ENCODE assay signal across 12 cellular contexts in the genomic region with DNA sequence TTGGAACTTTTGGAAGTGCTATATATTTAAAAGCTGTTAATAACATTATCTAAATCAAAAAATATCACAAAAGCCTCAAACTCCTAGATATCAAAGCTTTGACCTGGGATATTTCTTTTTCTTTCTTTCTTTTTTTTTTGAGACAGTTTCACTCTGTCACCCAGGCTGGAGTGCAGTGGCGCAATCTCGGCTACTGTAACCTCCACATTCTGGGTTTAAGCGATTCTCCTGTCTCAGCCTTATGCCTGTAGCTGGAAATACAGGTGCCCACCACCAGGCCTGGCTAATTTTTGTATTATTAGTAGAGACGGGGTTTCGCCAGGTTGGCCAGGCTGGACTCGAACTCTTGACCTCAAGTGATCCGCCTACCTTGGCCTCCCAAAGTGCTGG. TPM values are rescaled to one million over a fixed set of nuclear protein-coding genes. Genes with fewer than 3 reads are reported as not detected.
DNase-seq lines count a peak whose midpoint lies in the region; ATAC-seq, FAIRE-seq and TF ChIP-seq lines count a peak whose summit lies in the region.
"Had no signal": no experiment of that assay in that cellular context is flagged by ENCODE, and none has a peak within 500 bp of the region (broad histone marks: within the 10 kb centered on the region; RNA-seq: fewer than 3 reads in every experiment).

No MANE protein-coding gene starts in this region.

- H3K4me1 ChIP-seq in heart left ventricle (peaks cover 6 to 99% (median 62%) of the 10 kb centered on the region in 12 donors), GM12878 (ENCODE audit: control insufficient read depth, insufficient read depth, low read length) (peaks cover 71% of the 10 kb centered on the region), lower lobe of right lung (peaks cover 95% of the 10 kb centered on the region), upper lobe of left lung (peaks cover 82 to 100% (median 87%) of the 10 kb centered on the region in 4 donors)

- TF ChIP-seq RAD21 in GM12878 (IDR thresholded peaks at IDR 0.05; ENCODE audit: insufficient read depth, low read depth, low read length): no peak

- peaks cover 100% of the 10 kb centered on the region for H3K79me2 ChIP-seq in GM12878 (ENCODE audit: control insufficient read depth, insufficient read depth, low read length)

- no peak for TF ChIP-seq EP300 in GM12878 (IDR thresholded peaks at IDR 0.05; ENCODE audit: borderline replicate concordance in 1 of 2, control insufficient read depth in 1 of 2, low read depth in 2 of 2, low read length in 2 of 2)
- TF ChIP-seq EP300 in upper lobe of left lung (IDR thresholded peaks at IDR 0.05): no peak

- H3K4me3 ChIP-seq in heart left ventricle (peak overlapping the region; percentile 12 to 61 (median 44)), GM12878 (no peak overlapping the region; the same call in 1 of the 2 replicates), lower lobe of right lung (peak overlapping the region; percentile 18), upper lobe of left lung (peak overlapping the region in 1 of 4 donors; percentile 4)
- H3K4me3 ChIP-seq: HAP-1 had no signal

- WGBS in heart left ventricle, 4 donors: 58 to 70% (median 60%) methylated on average over 7 of the region's 7 CpGs
- 36% methylated on average over 7 of the region's 7 CpGs for WGBS in GM12878 (ENCODE audit: insufficient coverage, insufficient replicate concordance, low lambda C conversion rate, missing lambda C conversion rate)
- 79% methylated on average over 7 of the region's 7 CpGs for WGBS in upper lobe of left lung, 2 donors

- CTCF ChIA-PET in GM12878 (lab: Yijun Ruan, JAX): interaction anchor here (0.5 to 8.3 kb wide), 12 partner anchors 14 to 359 kb away, joined by 3 to 73 read pairs (median 5); a partner anchor contains a TSS

- TF ChIP-seq POLR2A in heart left ventricle (IDR thresholded peaks at IDR 0.05) (no peak), GM12878 (IDR thresholded peaks at IDR 0.05; ENCODE audit: low read depth, low read length) (no peak), upper lobe of left lung (IDR thresholded peaks at IDR 0.05) (no peak)

- no peaks in the 10 kb centered on the region for H4K20me1 ChIP-seq in GM12878 (ENCODE audit: control insufficient read depth, insufficient read depth)

- no peaks in the 10 kb centered on the region for H3K9me3 ChIP-seq in heart left ventricle
- H3K9me3 ChIP-seq in GM12878 (replicated peaks; ENCODE audit: control insufficient read depth, insufficient read depth, low read length): no peaks in the 10 kb centered on the region
- H3K9me3 ChIP-seq in lower lobe of right lung: no peaks in the 10 kb centered on the region
- H3K9me3 ChIP-seq in upper lobe of left lung: no peaks in the 10 kb centered on the region
- H3K9me3 ChIP-seq: HAP-1 had no signal

- H3K27me3 ChIP-seq in heart left ventricle (no peaks in the 10 kb centered on the region), GM12878 (replicated peaks in 1 of 2; ENCODE audit: control insufficient read depth in 2 of 2, insufficient read depth in 2 of 2, low read length in 1 of 2) (no peaks in the 10 kb centered on the region), lower lobe of right lung (ENCODE audit: low read depth) (no peaks in the 10 kb centered on the region), upper lobe of left lung (no peaks in the 10 kb centered on the region)

- DNase-seq in heart left ventricle (no peak), Right ventricle myocardium superior (no peak), GM12878 (ENCODE audit: low read depth, low spot score) (no peak), lower lobe of right lung (no peak), upper lobe of left lung (no peak), EL (no peak), SW480 (ENCODE audit: low spot score) (no peak)
- DNase-seq: activated CD4-positive, alpha-beta T cell treated with anti-CD3 and anti-CD28 coated beads for 4 hours; activated naive CD8-positive, alpha-beta T cell treated with anti-CD3 and anti-CD28 coated beads, Interleukin-2, amount 50 U/mL, for 24 hours; NCI-H2227 treated with DMSO at 0.1 percent for 48 hours had no signal

- no peak for FAIRE-seq in GM12878 (lab: Jason Lieb, UNC)

- RAD21 ChIA-PET in GM12878 (lab: Charles Lee; ENCODE audit: unreplicated experiment): interaction anchor here (0.9 to 13.0 kb wide), 12 partner anchors 11 to 434 kb away, joined by 3 to 362 read pairs (median 4); a partner anchor contains a TSS

- POLR2A ChIA-PET in GM12878 (lab: Charles Lee): interaction anchor here (1.3 to 17.2 kb wide), 7 partner anchors 11 to 86 kb away, joined by 3 to 291 read pairs (median 21); a partner anchor contains a TSS

- in situ Hi-C loops in GM12878 (cut with MboI): loop anchor here (25.0 kb wide), 1 partner anchor 1671 kb away; a partner anchor contains a TSS

- H3K36me3 ChIP-seq in heart left ventricle (peaks cover 0 to 2% (median 0%) of the 10 kb centered on the region in 9 donors), GM12878 (ENCODE audit: control insufficient read depth in 2 of 2, insufficient read depth in 2 of 2, low read length in 1 of 2) (peaks cover 0 to 7% of the 10 kb centered on the region in 2 experiments; a peak in 1 of 4 replicates), lower lobe of right lung (no peaks in the 10 kb centered on the region), upper lobe of left lung (no peaks in the 10 kb centered on the region)
- H3K36me3 ChIP-seq: HAP-1 had no signal

- BruUV-seq in GM12878 (replicated peaks; lab: Mats Ljungman, UMichigan): no TSS peak

- TF ChIP-seq CTCF in heart left ventricle (IDR thresholded peaks at IDR 0.05) (no peak), GM12878 (IDR thresholded peaks at IDR 0.05 in 2 of 3, conservative IDR thresholded peaks at IDR 0.05 in 1 of 3; ENCODE audit: control insufficient read depth in 2 of 3, extremely low read depth in 1 of 3, insufficient read depth in 1 of 3, low read depth in 3 of 3, low read length in 3 of 3) (no peak), lower lobe of right lung (IDR thresholded peaks at IDR 0.05) (no peak), upper lobe of left lung (IDR thresholded peaks at IDR 0.05) (no peak)

- H3K27ac ChIP-seq in heart left ventricle (peak overlapping the region; percentile 58 to 93 (median 81)), GM12878 (ENCODE audit: control insufficient read depth, insufficient read depth) (peak overlapping the region; percentile 83), lower lobe of right lung (peak overlapping the region; percentile 71), upper lobe of left lung (peak overlapping the region; percentile 80 to 90 (median 84))

- intact Hi-C loops in heart left ventricle (cut with DNase I): loop anchor here in 4 of 10 donors (2.0 to 5.0 kb wide), 2 partner anchors 28 to 36 kb away; no protein-coding TSS in a partner anchor
- intact Hi-C loops in Right ventricle myocardium superior (cut with DNase I): no loop called here
- intact Hi-C loops in GM12878 (cut with micrococcal nuclease; ENCODE audit: unreplicated experiment): loop anchor here (2.0 to 5.0 kb wide), 2 partner anchors 30 to 41 kb away; no protein-coding TSS in a partner anchor
- intact Hi-C loops in lower lobe of right lung (cut with DNase I): no loop called here

- H2AFZ ChIP-seq in GM12878 (ENCODE audit: control insufficient read depth, low read depth, low read length): no peak overlapping the region

- no peak for ATAC-seq in heart left ventricle
- no peak for ATAC-seq in Right ventricle myocardium superior (ENCODE audit: poor library complexity)
- no peak for ATAC-seq in GM12878
- no peak for ATAC-seq in lower lobe of right lung
- ATAC-seq in upper lobe of left lung (ENCODE audit: low FRiP score in 2 of 2): no peak
- ATAC-seq in HG03095 (IDR thresholded peaks at IDR 0.05; ENCODE audit: unreplicated experiment): no peak
- ATAC-seq: activated naive CD8-positive, alpha-beta T cell treated with anti-CD3 and anti-CD28 coated beads, Interleukin-2, amount 50 U/mL, for 24 hours had no signal

- H3K4me2 ChIP-seq in GM12878 (ENCODE audit: control insufficient read depth, insufficient read depth): peak overlapping the region; percentile 3; the same call in 1 of the 2 replicates

- 0 out of 2 replicates have a peak overlapping the region, but pooled peaks have one; percentile 1 for H3K9ac ChIP-seq in GM12878 (ENCODE audit: control insufficient read depth, insufficient read depth, low read length)

- SMC1A ChIA-PET in GM12878 (lab: Charles Lee; ENCODE audit: uncharacterized antibody, unreplicated experiment): interaction anchor here (1.1 to 11.5 kb wide), 11 partner anchors 12 to 87 kb away, joined by 3 to 416 read pairs (median 11); no protein-coding TSS in a partner anchor

TF ChIP-seq in GM12878, 131 proteins besides CTCF, POLR2A, EP300 and RAD21 (continues in another document):
- TF ChIP-seq ZNF207 (IDR thresholded peaks at IDR 0.05; ENCODE audit: borderline replicate concordance) (no peak), EGR1 (IDR thresholded peaks at IDR 0.05; ENCODE audit: borderline replicate concordance in 1 of 2, low read depth in 2 of 2, low read length in 2 of 2) (no peak)

RNA-seq across cellular contexts. Expression of a gene that starts 31.3 kb away (rescaled TPM):
- 100 to 1,000 TPM in 7 of 9 donors, 10 to 100 TPM in 2; 81.9 to 161 (median 116) TPM for total RNA-seq in heart left ventricle
- 100 to 1,000 TPM in 1 of 2 donors, 10 to 100 TPM in 1; 50.6 to 114 TPM for polyA plus RNA-seq in heart left ventricle
- 119 TPM for total RNA-seq in Right ventricle myocardium superior
- total RNA-seq in GM12878 (2013; cell fraction: nucleolus; rRNA removed): 149 and 166 TPM in 2 replicates
- 45.8 and 52.2 TPM in 2 replicates for total RNA-seq in GM12878 (2014; rRNA removed)
- total RNA-seq in GM12878 (2014; rRNA removed; fragmentation: Illumina TruSeq; extraction: Trizol): 34.8 and 39.6 TPM in 2 replicates
- total RNA-seq in GM12878 (2021): 113 and 115 TPM in 2 replicates
- 25.7 TPM for polyA plus RNA-seq in GM12878 (2011; ENCODE audit: low read depth)
- 42.9 and 63.9 TPM in 2 replicates for polyA plus RNA-seq in GM12878 (2011; rRNA removed)
- 54.2 and 61.6 TPM in 2 replicates for polyA plus RNA-seq in GM12878 (2011; cell fraction: cytosol; rRNA removed)
- 95.7 and 113 TPM in 2 replicates for polyA plus RNA-seq in GM12878 (2011; cell fraction: nucleus; rRNA removed)
- 56.2 and 57.9 TPM in 2 replicates for polyA plus RNA-seq in GM12878 (2012)
- polyA plus RNA-seq in GM12878 (2014; fragmentation: Illumina TruSeq; extraction: Trizol): 35.7 and 53.4 TPM in 2 replicates
- under 1 TPM; 0.42 to 0.60 TPM for polyA plus RNA-seq in GM12878 (2014; fragmentation: Nextera tagmentation; extraction: Ambion mirVana)
- polyA plus RNA-seq in GM12878 (2014; rRNA removed): 73.7 and 83.1 TPM in 2 replicates
- 10 to 100 TPM; 10.7 to 12.2 TPM for polyA plus RNA-seq in GM12878 (2016; fragmentation: Nextera tagmentation; extraction: Ambion mirVana)
- polyA minus RNA-seq in GM12878 (2011; rRNA and poly(A)+ RNA removed): 44.3 and 62.2 TPM in 2 replicates
- polyA minus RNA-seq in GM12878 (2011; cell fraction: cytosol; rRNA and poly(A)+ RNA removed): 22.3 and 26.7 TPM in 2 replicates
- polyA minus RNA-seq in GM12878 (2011; cell fraction: nucleus; rRNA and poly(A)+ RNA removed): 23.0 and 40.7 TPM in 2 replicates
- 146 TPM for total RNA-seq in lower lobe of right lung
- total RNA-seq in upper lobe of left lung: 100 to 1,000 TPM in 2 of 6 donors, 10 to 100 TPM in 4; 82.8 to 161 (median 96.8) TPM
